Comparison of ENCODE assay signal across 20 cellular contexts in genomic region chr14:93005135-93005813, GRCh38.
DNase-seq lines count a peak whose midpoint lies in the region; ATAC-seq and TF ChIP-seq lines count a peak whose summit lies in the region.
"Had no signal": no experiment of that assay in that cellular context is flagged by ENCODE, and none has a peak within 500 bp of the region (broad histone marks: within the 10 kb centered on the region; RNA-seq: fewer than 3 reads in every experiment).

No MANE protein-coding gene starts in this region.

- no peaks in the 10 kb centered on the region for H3K9me3 Mint-ChIP-seq in natural killer cell
- no peaks in the 10 kb centered on the region for H3K9me3 Mint-ChIP-seq in natural killer cell treated with Interleukin-12 subunit alpha and Interleukin-12 subunit beta and Interleukin-15 and Interleukin-18, amount 100 ng/mL, for 72 hours
- no peaks in the 10 kb centered on the region for H3K9me3 Mint-ChIP-seq in activated naive CD4-positive, alpha-beta T cell treated with anti-CD3 and anti-CD28 coated beads, Interleukin-2, amount 10 ng/mL, durations not matched to agents 7 days and 5 days
- H3K9me3 Mint-ChIP-seq: activated B cell treated with CpG ODN at 0.5 μM for 24 hours, T-cell had no signal

- intact Hi-C loops in natural killer cell (cut with micrococcal nuclease): no loop called here
- intact Hi-C loops in ovary (cut with DNase I): no loop called here

- TF ChIP-seq POLR2A in ovary (IDR thresholded peaks at IDR 0.05): no peak

- ATAC-seq in natural killer cell: no peak
- ATAC-seq in natural killer cell treated with Interleukin-12 subunit alpha and Interleukin-12 subunit beta and Interleukin-15 and Interleukin-18, amount 100 ng/mL, for 72 hours: no peak
- ATAC-seq: activated CD8-positive, alpha-beta memory T cell treated with anti-CD3 and anti-CD28 coated beads, Interleukin-2, amount 10 ng/mL, durations not matched to agents 7 days and 5 days; psoas muscle; T-cell had no signal

- H3K9me3 ChIP-seq in ovary: no peaks in the 10 kb centered on the region
- H3K9me3 ChIP-seq: psoas muscle, suprapubic skin had no signal

- CTCF ChIA-PET in activated naive CD4-positive, alpha-beta T cell treated with anti-CD3 and anti-CD28 coated beads, Interleukin-2, amount 10 ng/mL, durations not matched to agents 7 days and 5 days (lab: Charles Lee): no interaction called here

- no peak overlapping the region for H3K4me3 Mint-ChIP-seq in natural killer cell
- no peak overlapping the region for H3K4me3 Mint-ChIP-seq in natural killer cell treated with Interleukin-12 subunit alpha and Interleukin-12 subunit beta and Interleukin-15 and Interleukin-18, amount 100 ng/mL, for 72 hours
- no peak overlapping the region for H3K4me3 Mint-ChIP-seq in activated naive CD4-positive, alpha-beta T cell treated with anti-CD3 and anti-CD28 coated beads, Interleukin-2, amount 10 ng/mL, durations not matched to agents 7 days and 5 days
- H3K4me3 Mint-ChIP-seq: activated B cell treated with CpG ODN at 0.5 μM for 24 hours; activated CD8-positive, alpha-beta memory T cell treated with anti-CD3 and anti-CD28 coated beads, Interleukin-2, amount 10 ng/mL, durations not matched to agents 7 days and 5 days; T-cell had no signal

- 85 to 94% (median 93%) methylated on average over 7 of the region's 7 CpGs for WGBS in ovary, 3 donors

- no peak overlapping the region for H3K4me3 ChIP-seq in ovary
- H3K4me3 ChIP-seq: psoas muscle, suprapubic skin had no signal

- no peaks in the 10 kb centered on the region for H3K27me3 ChIP-seq in ovary
- H3K27me3 ChIP-seq: suprapubic skin had no signal

- peaks cover 42 to 66% of the 10 kb centered on the region in 2 donors for H3K4me1 Mint-ChIP-seq in natural killer cell
- H3K4me1 Mint-ChIP-seq in natural killer cell treated with Interleukin-12 subunit alpha and Interleukin-12 subunit beta and Interleukin-15 and Interleukin-18, amount 100 ng/mL, for 72 hours (ENCODE audit: low read depth in 2 of 2): peaks cover 25 to 44% of the 10 kb centered on the region in 2 donors
- H3K4me1 Mint-ChIP-seq in activated naive CD4-positive, alpha-beta T cell treated with anti-CD3 and anti-CD28 coated beads, Interleukin-2, amount 10 ng/mL, durations not matched to agents 7 days and 5 days: peaks cover 3% of the 10 kb centered on the region

- TF ChIP-seq EP300 in ovary (IDR thresholded peaks at IDR 0.05): no peak

- TF ChIP-seq CTCF in natural killer cell (IDR thresholded peaks at IDR 0.05) (no peak), ovary (IDR thresholded peaks at IDR 0.05) (no peak)

- no peaks in the 10 kb centered on the region for H3K36me3 ChIP-seq in ovary
- H3K36me3 ChIP-seq: suprapubic skin had no signal

- H3K27ac ChIP-seq in ovary: no peak overlapping the region
- H3K27ac ChIP-seq: epithelial cell of prostate, KMS-11, psoas muscle, suprapubic skin had no signal

- no peaks in the 10 kb centered on the region for H3K36me3 Mint-ChIP-seq in natural killer cell
- no peaks in the 10 kb centered on the region for H3K36me3 Mint-ChIP-seq in natural killer cell treated with Interleukin-12 subunit alpha and Interleukin-12 subunit beta and Interleukin-15 and Interleukin-18, amount 100 ng/mL, for 72 hours
- no peaks in the 10 kb centered on the region for H3K36me3 Mint-ChIP-seq in activated naive CD4-positive, alpha-beta T cell treated with anti-CD3 and anti-CD28 coated beads, Interleukin-2, amount 10 ng/mL, durations not matched to agents 7 days and 5 days
- H3K36me3 Mint-ChIP-seq: activated CD8-positive, alpha-beta memory T cell treated with anti-CD3 and anti-CD28 coated beads, Interleukin-2, amount 10 ng/mL, durations not matched to agents 7 days and 5 days had no signal

- H3K27me3 Mint-ChIP-seq in natural killer cell (ENCODE audit: low read depth in 2 of 2): no peaks in the 10 kb centered on the region
- no peaks in the 10 kb centered on the region for H3K27me3 Mint-ChIP-seq in natural killer cell treated with Interleukin-12 subunit alpha and Interleukin-12 subunit beta and Interleukin-15 and Interleukin-18, amount 100 ng/mL, for 72 hours
- no peaks in the 10 kb centered on the region for H3K27me3 Mint-ChIP-seq in activated naive CD4-positive, alpha-beta T cell treated with anti-CD3 and anti-CD28 coated beads, Interleukin-2, amount 10 ng/mL, durations not matched to agents 7 days and 5 days
- H3K27me3 Mint-ChIP-seq: activated B cell treated with CpG ODN at 0.5 μM for 24 hours; activated CD8-positive, alpha-beta memory T cell treated with anti-CD3 and anti-CD28 coated beads, Interleukin-2, amount 10 ng/mL, durations not matched to agents 7 days and 5 days; T-cell had no signal

- DNase-seq in natural killer cell (no peak), cerebellar cortex (ENCODE audit: low spot score) (peak; percentile 38), mucosa of gallbladder (ENCODE audit: low spot score) (peak; percentile 42), ovary (no peak)
- no peak for DNase-seq in natural killer cell treated with Interleukin-12 subunit alpha and Interleukin-12 subunit beta and Interleukin-15 and Interleukin-18, amount 100 ng/mL, for 72 hours (ENCODE audit: low spot score)
- no peak for DNase-seq in stimulated activated naive CD4-positive, alpha-beta T cell (lab: John Stamatoyannopoulos, UW)
- DNase-seq in activated naive CD4-positive, alpha-beta T cell treated with anti-CD3 and anti-CD28 coated beads, Interleukin-2, amount 10 ng/mL, durations not matched to agents 7 days and 5 days: no peak
- no peak for DNase-seq in activated CD4-positive, alpha-beta T cell treated with anti-CD3 and anti-CD28 coated beads, Interleukin-2, amount 50 U/mL, for 48 hours
- DNase-seq: activated B cell treated with CpG ODN at 0.5 μM for 24 hours; activated CD8-positive, alpha-beta memory T cell treated with anti-CD3 and anti-CD28 coated beads, Interleukin-2, amount 10 ng/mL, durations not matched to agents 7 days and 5 days; activated naive CD4-positive, alpha-beta T cell; cerebellar nuclear complex; islet precursor cell; NCI-H1417 treated with DMSO at 0.1 percent for 48 hours; NCI-H748 treated with DMSO at 0.1 percent for 48 hours; T-cell had no signal

- H3K27ac Mint-ChIP-seq in natural killer cell: peak overlapping the region; percentile 29 to 65
- no peak overlapping the region for H3K27ac Mint-ChIP-seq in natural killer cell treated with Interleukin-12 subunit alpha and Interleukin-12 subunit beta and Interleukin-15 and Interleukin-18, amount 100 ng/mL, for 72 hours
- no peak overlapping the region for H3K27ac Mint-ChIP-seq in activated naive CD4-positive, alpha-beta T cell treated with anti-CD3 and anti-CD28 coated beads, Interleukin-2, amount 10 ng/mL, durations not matched to agents 7 days and 5 days
- H3K27ac Mint-ChIP-seq: activated B cell treated with CpG ODN at 0.5 μM for 24 hours; activated CD8-positive, alpha-beta memory T cell treated with anti-CD3 and anti-CD28 coated beads, Interleukin-2, amount 10 ng/mL, durations not matched to agents 7 days and 5 days; T-cell had no signal

- peaks cover 27% of the 10 kb centered on the region for H3K4me1 ChIP-seq in ovary (ENCODE audit: insufficient read depth)

Comparison
In these comparisons a context has a peak if more than half of its experiments do, and no peak if none do; other contexts are left out.
1. H3K27ac Mint-ChIP-seq: peak in natural killer cell (2 of 2); none in natural killer cell treated with Interleukin-12 subunit alpha and Interleukin-12 subunit beta and Interleukin-15 and Interleukin-18, amount 100 ng/mL, for 72 hours (0 of 2) and activated naive CD4-positive, alpha-beta T cell treated with anti-CD3 and anti-CD28 coated beads, Interleukin-2, amount 10 ng/mL, durations not matched to agents 7 days and 5 days (single experiment).
2. DNase-seq: peak in cerebellar cortex (single experiment) and mucosa of gallbladder (single experiment); none in natural killer cell (single experiment), natural killer cell treated with Interleukin-12 subunit alpha and Interleukin-12 subunit beta and Interleukin-15 and Interleukin-18, amount 100 ng/mL, for 72 hours (single experiment), stimulated activated naive CD4-positive, alpha-beta T cell (0 of 6), ovary (0 of 5), activated naive CD4-positive, alpha-beta T cell treated with anti-CD3 and anti-CD28 coated beads, Interleukin-2, amount 10 ng/mL, durations not matched to agents 7 days and 5 days (single experiment) and activated CD4-positive, alpha-beta T cell treated with anti-CD3 and anti-CD28 coated beads, Interleukin-2, amount 50 U/mL, for 48 hours (0 of 2).